28 cellular contexts compared by ENCODE assay signal in the genomic region with DNA sequence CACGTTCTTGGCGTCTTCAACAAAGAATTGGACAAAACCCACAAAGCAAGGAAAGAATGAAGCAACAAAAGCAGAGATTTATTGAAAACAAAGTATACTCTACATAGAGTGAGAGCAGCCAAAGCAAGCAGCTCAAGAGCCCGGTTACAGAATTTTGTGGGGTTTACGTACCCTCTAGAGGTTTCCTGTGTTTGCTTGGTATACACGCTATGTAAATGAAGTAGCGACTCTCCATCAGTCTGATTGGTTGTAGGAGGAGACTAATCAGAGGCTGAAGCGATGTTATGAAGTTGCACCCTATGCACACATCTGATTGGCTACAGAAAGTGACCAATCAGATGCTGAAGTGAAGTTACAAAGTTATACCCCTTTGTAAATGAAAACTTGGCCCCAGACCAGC.
"Had no signal": no experiment of that assay in that cellular context is flagged by ENCODE, and none has a peak within 500 bp of the region (broad histone marks: within the 10 kb centered on the region; RNA-seq: fewer than 3 reads in every experiment).

No MANE protein-coding gene starts in this region.

- ATAC-seq: activated CD4-positive, CD25-positive, alpha-beta regulatory T cell treated with anti-CD3 and anti-CD28 coated beads, Interleukin-2, amount 50 U/mL, for 24 hours; activated CD8-positive, alpha-beta T cell treated with anti-CD3 and anti-CD28 coated beads for 36 hours; activated T-cell treated with anti-CD3 and anti-CD28 coated beads, Interleukin-2, amount 50 U/mL, for 4 hours; activated T-helper 17 cell treated with anti-CD3 and anti-CD28 coated beads, Interleukin-2, amount 50 U/mL, for 72 hours; foreskin keratinocyte; gastrocnemius medialis; heart left ventricle; T-helper 17 cell had no signal

- H3K27ac ChIP-seq: brain microvascular endothelial cell, colonic mucosa, epithelial cell of prostate, foreskin keratinocyte, gastrocnemius medialis, WERI-Rb-1 had no signal

- H3K9me3 ChIP-seq: colonic mucosa, gastrocnemius medialis, heart left ventricle had no signal

- DNase-seq: activated B cell treated with CpG ODN at 0.5 μM for 24 hours; activated CD4-positive, alpha-beta T cell treated with anti-CD3 and anti-CD28 coated beads for 48 hours; activated CD4-positive, alpha-beta T cell treated with anti-CD3 and anti-CD28 coated beads, Interleukin-2, amount 50 U/mL, for 1 hour; activated CD4-positive, alpha-beta T cell treated with anti-CD3 and anti-CD28 coated beads, Interleukin-2, amount 50 U/mL, for 48 hours; activated CD8-positive, alpha-beta memory T cell treated with anti-CD3 and anti-CD28 coated beads for 24 hours; activated effector memory CD4-positive, alpha-beta T cell treated with Interleukin-2 at 50 U/mL for 16 hours; activated gamma-delta T cell treated with Interleukin-2 at 50 U/mL for 16 hours; activated naive CD4-positive, alpha-beta T cell treated with anti-CD3 and anti-CD28 coated beads, Interleukin-2, amount 50 U/mL, for 16 hours; activated naive CD4-positive, alpha-beta T cell treated with Interleukin-2 at 50 U/mL for 16 hours; activated T-cell treated with anti-CD3 and anti-CD28 coated beads, Interleukin-2, amount 50 U/mL, for 4 hours; amniotic stem cell; anterior cingulate cortex; brain microvascular endothelial cell; central memory CD4-positive, alpha-beta T cell; cerebellar nuclear complex; colonic mucosa; effector CD8-positive, alpha-beta T cell; foreskin keratinocyte; gastrocnemius medialis; glutamatergic neuron; heart left ventricle; T-helper 17 cell; T1000; WERI-Rb-1 had no signal

- H3K4me3 ChIP-seq: colonic mucosa, gastrocnemius medialis, heart left ventricle had no signal

- H3K36me3 ChIP-seq: brain microvascular endothelial cell, colonic mucosa, gastrocnemius medialis, heart left ventricle, WERI-Rb-1 had no signal

- H3K4me1 ChIP-seq: colonic mucosa, foreskin keratinocyte, gastrocnemius medialis had no signal

- H3K27me3 ChIP-seq: brain microvascular endothelial cell, colonic mucosa, foreskin keratinocyte, gastrocnemius medialis, heart left ventricle had no signal
